8 cellular contexts compared by ENCODE assay signal in genomic region chr1:89804646-89805237, GRCh38. TPM values are rescaled to one million over a fixed set of nuclear protein-coding genes. Genes with fewer than 3 reads are reported as not detected.
DNase-seq lines count a peak whose midpoint lies in the region; FAIRE-seq and TF ChIP-seq lines count a peak whose summit lies in the region.

No MANE protein-coding gene starts in this region.

- no peak for TF ChIP-seq EP300 in ovary (IDR thresholded peaks at IDR 0.05)
- TF ChIP-seq EP300 in transverse colon (IDR thresholded peaks at IDR 0.05; ENCODE audit: low read depth): no peak

- no peaks in the 10 kb centered on the region for H3F3A ChIP-seq in MM.1S (ENCODE audit: insufficient read depth, low read length)

- H3K9ac ChIP-seq in MM.1S (ENCODE audit: low read length): no peak overlapping the region

- no peak for TF ChIP-seq POLR2A in ovary (IDR thresholded peaks at IDR 0.05)
- TF ChIP-seq POLR2A in transverse colon (IDR thresholded peaks at IDR 0.05): no peak

- no peak overlapping the region for H2AFZ ChIP-seq in MM.1S (ENCODE audit: low read length)

- no peak overlapping the region for H3K4me2 ChIP-seq in MM.1S (ENCODE audit: low read depth, low read length)

- H3K9me2 ChIP-seq in MM.1S (replicated peaks; ENCODE audit: insufficient read depth, low read length): no peaks in the 10 kb centered on the region

- no peaks in the 10 kb centered on the region for H3K4me1 ChIP-seq in MM.1S (ENCODE audit: low read length)
- H3K4me1 ChIP-seq in SJCRH30: no peaks in the 10 kb centered on the region
- H3K4me1 ChIP-seq in ovary (ENCODE audit: insufficient read depth): no peaks in the 10 kb centered on the region
- peaks cover 0 to 2% (median 0%) of the 10 kb centered on the region in 4 donors for H3K4me1 ChIP-seq in transverse colon

- in situ Hi-C loops in transverse colon (cut with MboI; ENCODE audit: low pct_ligation_motif_present in 1 of 4, low pct_unique_long_range_greater_than_20kb in 1 of 4, low sequenced_read_pairs in 3 of 4): loop anchor here (5.0 to 10.0 kb wide), 2 partner anchors 180 to 183 kb away; no protein-coding TSS in a partner anchor

- WGBS in ovary, 3 donors: 0% methylated on average over 4 of the region's 4 CpGs
- 0% methylated on average over 4 of the region's 4 CpGs for WGBS in transverse colon (ENCODE audit: low coverage in 1 of 2), 2 donors

- H4K20me1 ChIP-seq in MM.1S (ENCODE audit: insufficient read depth, low read length): no peaks in the 10 kb centered on the region

- peak; percentile 81 for DNase-seq in EL
- DNase-seq in H4 (ENCODE audit: low spot score): peak; percentile 52
- peak; percentile 80 for DNase-seq in MM.1S
- peak; percentile 77 to 88 for DNase-seq in SJCRH30
- peak; percentile 69 for DNase-seq in activated effector memory CD4-positive, alpha-beta T cell treated with Interleukin-2 at 50 U/mL for 16 hours
- peak; percentile 68 to 74 for DNase-seq in frontal cortex (ENCODE audit: low spot score in 2 of 2)
- peak; percentile 75 to 85 (median 78) for DNase-seq in ovary
- DNase-seq in transverse colon: peak; percentile 91

- peak; percentile 93 for TF ChIP-seq CTCF in MM.1S (IDR thresholded peaks at IDR 0.05; ENCODE audit: low read length)
- peak; percentile 51 to 76 (median 70) for TF ChIP-seq CTCF in ovary (IDR thresholded peaks at IDR 0.05)
- TF ChIP-seq CTCF in transverse colon (IDR thresholded peaks at IDR 0.05): peak; percentile 83 to 91 (median 88)

- H3K36me3 ChIP-seq in MM.1S (replicated peaks; ENCODE audit: insufficient read depth, low read length): no peaks in the 10 kb centered on the region
- H3K36me3 ChIP-seq in SJCRH30: no peaks in the 10 kb centered on the region
- H3K36me3 ChIP-seq in ovary: no peaks in the 10 kb centered on the region
- H3K36me3 ChIP-seq in transverse colon: no peaks in the 10 kb centered on the region

- H3K9me3 ChIP-seq in MM.1S (replicated peaks; ENCODE audit: insufficient read depth, low read length): no peaks in the 10 kb centered on the region
- no peaks in the 10 kb centered on the region for H3K9me3 ChIP-seq in SJCRH30 (replicated peaks)
- no peaks in the 10 kb centered on the region for H3K9me3 ChIP-seq in ovary
- H3K9me3 ChIP-seq in transverse colon: no peaks in the 10 kb centered on the region

- H3K27ac ChIP-seq in MM.1S (ENCODE audit: low read length) (no peak overlapping the region), SJCRH30 (no peak overlapping the region), ovary (no peak overlapping the region), transverse colon (no peak overlapping the region)

- intact Hi-C loops in ovary (cut with DNase I): loop anchor here (2.0 to 5.0 kb wide), 2 partner anchors 182 to 183 kb away; no protein-coding TSS in a partner anchor
- intact Hi-C loops in transverse colon (cut with DNase I; ENCODE audit: low total_unique reads): loop anchor here (2.0 kb wide), 1 partner anchor 182 kb away; no protein-coding TSS in a partner anchor

- peak; percentile 63 for FAIRE-seq in frontal cortex (lab: Jason Lieb, UNC)

- H3K4me3 ChIP-seq in MM.1S (ENCODE audit: low read length): no peak overlapping the region
- H3K4me3 ChIP-seq in SJCRH30: no peak overlapping the region
- no peak overlapping the region for H3K4me3 ChIP-seq in ovary
- no peak overlapping the region for H3K4me3 ChIP-seq in transverse colon

- no peaks in the 10 kb centered on the region for H3K27me3 ChIP-seq in MM.1S (replicated peaks; ENCODE audit: insufficient read depth, low read length)
- H3K27me3 ChIP-seq in SJCRH30: no peaks in the 10 kb centered on the region
- H3K27me3 ChIP-seq in ovary: no peaks in the 10 kb centered on the region
- H3K27me3 ChIP-seq in transverse colon: no peaks in the 10 kb centered on the region

- H3K79me2 ChIP-seq in MM.1S (ENCODE audit: low read length): no peaks in the 10 kb centered on the region

RNA-seq across cellular contexts. Expression of gene LRRC8D, which starts 16.1 kb away (rescaled TPM):
- total RNA-seq in H4 (2014; rRNA removed; shearing (Covaris generic)): 22.9 and 25.2 TPM in 2 replicates
- 13.4 and 16.1 TPM in 2 replicates for total RNA-seq in SJCRH30 (2014; rRNA removed; shearing (Covaris generic))
- total RNA-seq in frontal cortex (31.4 TPM), ovary (10 to 100 TPM in 1 of 7 donors, 1 to 10 TPM in 6; 5.0 to 14.1 (median 8.8) TPM), transverse colon (10 to 100 TPM in 3 of 4 donors, 1 to 10 TPM in 1; 8.2 to 81.5 (median 52.4) TPM)
- polyA plus RNA-seq in ovary: 10 to 100 TPM in 1 of 2 donors, 1 to 10 TPM in 1; 6.1 to 13.2 TPM
